Comparison of ENCODE assay signal across 10 cellular contexts in the genomic region with DNA sequence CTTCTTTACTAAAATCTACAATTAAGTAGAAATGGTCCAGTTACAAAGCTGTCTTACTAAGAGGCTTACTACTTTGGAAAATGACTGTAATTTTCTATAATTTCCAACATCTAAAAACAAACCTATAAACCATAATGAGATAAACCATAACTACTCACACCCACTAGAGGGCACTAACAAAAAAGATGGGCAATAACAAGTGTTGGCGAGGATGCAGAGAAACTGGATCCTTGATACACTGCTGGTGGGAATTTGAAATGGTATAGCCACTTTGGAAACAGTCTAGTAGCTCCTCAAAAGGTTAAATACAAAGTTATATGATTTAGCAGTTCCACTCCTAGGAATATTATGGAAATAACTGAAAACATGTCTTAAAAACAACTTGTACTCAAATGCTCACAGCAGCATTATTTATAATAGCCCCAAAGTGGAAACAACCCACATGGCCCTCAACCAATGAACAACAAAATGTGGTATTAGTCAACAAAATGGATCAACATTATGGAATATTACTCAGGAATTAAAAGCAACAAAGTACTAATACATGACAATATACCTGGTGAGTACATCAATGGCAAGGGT. TPM values are rescaled to one million over a fixed set of nuclear protein-coding genes. Genes with fewer than 3 reads are reported as not detected.
DNase-seq lines count a peak whose midpoint lies in the region; ATAC-seq, FAIRE-seq and TF ChIP-seq lines count a peak whose summit lies in the region.
"Had no signal": no experiment of that assay in that cellular context is flagged by ENCODE, and none has a peak within 500 bp of the region (broad histone marks: within the 10 kb centered on the region; RNA-seq: fewer than 3 reads in every experiment).

No MANE protein-coding gene starts in this region.

- H3K27me3 ChIP-seq in bronchial epithelial cell (ENCODE audit: control insufficient read depth, insufficient read depth, low read length) (no peaks in the 10 kb centered on the region), psoas muscle (ENCODE audit: insufficient read depth in 3 of 3, low read length in 2 of 3) (no peaks in the 10 kb centered on the region)
- H3K27me3 ChIP-seq: BLaER1 treated with 17β-estradiol and CSF1 and Interleukin-3, amounts not matched to agents 10 nM and 100 nM had no signal

- peaks cover 3% of the 10 kb centered on the region for H3K9me3 ChIP-seq in psoas muscle
- H3K9me3 ChIP-seq: BLaER1 treated with 17β-estradiol and CSF1 and Interleukin-3, amounts not matched to agents 10 nM and 100 nM had no signal

- H3K36me3 ChIP-seq in bronchial epithelial cell (ENCODE audit: control insufficient read depth, insufficient read depth, low read length) (no peaks in the 10 kb centered on the region), psoas muscle (ENCODE audit: insufficient read depth in 1 of 2, low read depth in 1 of 2) (peaks cover 0 to 12% of the 10 kb centered on the region in 2 donors)

- TF ChIP-seq CTCF in bronchial epithelial cell (IDR thresholded peaks at IDR 0.05; ENCODE audit: insufficient read depth, low read length, severe bottlenecking) (no peak), psoas muscle (IDR thresholded peaks at IDR 0.05) (peak; percentile 40)

- H3K4me1 ChIP-seq in psoas muscle = peaks cover 14% of the 10 kb centered on the region
- H3K4me1 ChIP-seq: BLaER1 treated with 17β-estradiol and CSF1 and Interleukin-3, amounts not matched to agents 10 nM and 100 nM had no signal

- FAIRE-seq in bronchial epithelial cell (lab: Jason Lieb, UNC) = no peak
- FAIRE-seq: islet of Langerhans had no signal

- DNase-seq in NCI-H2171 treated with DMSO at 0.1 percent for 48 hours (lab: John Stamatoyannopoulos, UW) (peak; percentile 29), NCI-H2171 (lab: John Stamatoyannopoulos, UW) (no peak), NCI-H2029 (lab: John Stamatoyannopoulos, UW) (peak; percentile 3), bronchial epithelial cell (ENCODE audit: low read depth) (peak; percentile 38), psoas muscle (no peak)
- DNase-seq in activated effector memory CD4-positive, alpha-beta T cell treated with anti-CD3 and anti-CD28 coated beads, Interleukin-2, amount 50 U/mL, for 16 hours = no peak

- 83 to 100% (median 86%) methylated on average over 1 of the region's 1 CpG for WGBS in psoas muscle, 3 donors

- intact Hi-C loops in psoas muscle (cut with DNase I) = loop anchor here (5.0 kb wide), 2 partner anchors 357 to 447 kb away; no protein-coding TSS in a partner anchor

- H3K4me3 ChIP-seq in bronchial epithelial cell (ENCODE audit: low read depth, low read length) = no peak overlapping the region
- H3K4me3 ChIP-seq in psoas muscle = no peak overlapping the region
- H3K4me3 ChIP-seq: BLaER1 treated with 17β-estradiol and CSF1 and Interleukin-3, amounts not matched to agents 10 nM and 100 nM had no signal

- H3K27ac ChIP-seq in psoas muscle = no peak overlapping the region
- H3K27ac ChIP-seq: BLaER1 treated with 17β-estradiol and CSF1 and Interleukin-3, amounts not matched to agents 10 nM and 100 nM had no signal

- no peak for ATAC-seq in psoas muscle
- no peak for ATAC-seq in GM18519 (IDR thresholded peaks at IDR 0.05; ENCODE audit: low FRiP score, unreplicated experiment)
- no peak for ATAC-seq in GM21723 (IDR thresholded peaks at IDR 0.05; ENCODE audit: unreplicated experiment)

RNA-seq across cellular contexts. Expression of a gene that starts 50.6 kb away (rescaled TPM):
- not detected in 2 replicates for total RNA-seq in bronchial epithelial cell
- total RNA-seq in psoas muscle = not detected
- not detected for polyA plus RNA-seq in psoas muscle

Comparison
In these comparisons a context has a peak if more than half of its experiments do, and no peak if none do; other contexts are left out.
1. DNase-seq: peak in NCI-H2171 treated with DMSO at 0.1 percent for 48 hours (single experiment), NCI-H2029 (single experiment) and bronchial epithelial cell (single experiment); none in NCI-H2171 (single experiment), psoas muscle (0 of 2) and activated effector memory CD4-positive, alpha-beta T cell treated with anti-CD3 and anti-CD28 coated beads, Interleukin-2, amount 50 U/mL, for 16 hours (single experiment).